30 cellular contexts compared by ENCODE assay signal in the genomic region with DNA sequence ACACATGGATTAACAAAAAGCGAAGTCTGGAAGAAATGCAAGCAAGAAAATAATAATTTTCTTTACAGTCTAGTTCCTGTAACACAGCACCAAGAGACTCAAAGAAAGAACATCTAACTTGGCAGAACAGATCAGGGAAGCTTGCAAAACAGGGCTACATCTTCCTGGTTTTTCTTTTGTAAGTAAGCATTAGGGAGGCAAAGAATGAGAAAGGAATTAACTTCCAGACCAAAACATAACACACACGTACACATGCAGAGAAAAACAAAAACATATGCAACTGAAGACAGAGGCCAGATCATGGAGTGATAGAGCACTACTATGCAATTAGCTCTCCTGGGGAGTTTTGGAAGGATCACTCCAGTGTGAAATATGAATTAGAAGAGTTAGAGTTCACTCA.
DNase-seq lines count a peak whose midpoint lies in the region; ATAC-seq, FAIRE-seq and TF ChIP-seq lines count a peak whose summit lies in the region.
"Had no signal": no experiment of that assay in that cellular context is flagged by ENCODE, and none has a peak within 500 bp of the region (broad histone marks: within the 10 kb centered on the region; RNA-seq: fewer than 3 reads in every experiment).

No MANE protein-coding gene starts in this region.

- H2AK9ac ChIP-seq in IMR-90 (replicated peaks; ENCODE audit: low read depth, low read length, poor library complexity): no peak overlapping the region

- no peaks in the 10 kb centered on the region for H3K79me2 ChIP-seq in keratinocyte (ENCODE audit: control insufficient read depth, insufficient read depth, low read length)

- H3K9me3 ChIP-seq in IMR-90 (ENCODE audit: control insufficient read depth, insufficient read depth, low read length) (no peaks in the 10 kb centered on the region), keratinocyte (ENCODE audit: control insufficient read depth, low read depth, low read length) (no peaks in the 10 kb centered on the region)
- H3K9me3 ChIP-seq: colonic mucosa, lower lobe of right lung, thyroid gland had no signal

- no peak overlapping the region for H2BK20ac ChIP-seq in IMR-90 (ENCODE audit: low read depth, low read length)

- dilution Hi-C loops in IMR-90 (cut with HindIII; ENCODE audit: low sequenced_read_pairs, unreplicated experiment) (no loop called here), keratinocyte (cut with MboI; ENCODE audit: extremely low pct_ligation_motif_present, low sequenced_read_pairs) (no loop called here)

- no CpG with 5 or more reads among the region's 2 CpGs for WGBS in IMR-90 (ENCODE audit: extremely low coverage in 2 of 2, insufficient read length in 1 of 2), 2 experiments

- H3K4me1 ChIP-seq in IMR-90 (ENCODE audit: control insufficient read depth, insufficient read depth, low read length) (no peaks in the 10 kb centered on the region), keratinocyte (ENCODE audit: control insufficient read depth, extremely low read depth, insufficient read depth, low read length) (no peaks in the 10 kb centered on the region)
- H3K4me1 ChIP-seq: colonic mucosa, lower lobe of right lung, thyroid gland had no signal

- H3K4me3 ChIP-seq in AG04449 (ENCODE audit: low read depth, low read length): no peak overlapping the region
- no peak overlapping the region for H3K4me3 ChIP-seq in IMR-90 (ENCODE audit: insufficient read depth, low read depth, low read length)
- no peak overlapping the region for H3K4me3 ChIP-seq in cardiac fibroblast (replicated peaks in 1 of 2; ENCODE audit: low read depth in 2 of 2, low read length in 2 of 2)
- no peak overlapping the region for H3K4me3 ChIP-seq in keratinocyte (ENCODE audit: control insufficient read depth in 2 of 3, extremely low read depth in 1 of 3, insufficient read depth in 2 of 3, low read depth in 1 of 3, low read length in 3 of 3)
- H3K4me3 ChIP-seq: colonic mucosa, lower lobe of right lung, thyroid gland had no signal

- H3K27ac ChIP-seq in IMR-90 (ENCODE audit: insufficient read depth, low read length): no peak overlapping the region
- no peak overlapping the region for H3K27ac ChIP-seq in keratinocyte (ENCODE audit: control insufficient read depth, insufficient read depth, low read length)
- H3K27ac ChIP-seq: brain microvascular endothelial cell, colonic mucosa, HL-60, lower lobe of right lung, thyroid gland had no signal

- no peaks in the 10 kb centered on the region for H4K20me1 ChIP-seq in IMR-90 (ENCODE audit: insufficient read depth, low read length)
- H4K20me1 ChIP-seq in keratinocyte (ENCODE audit: control insufficient read depth, extremely low read depth, insufficient read depth, low read length): no peaks in the 10 kb centered on the region

- H2BK5ac ChIP-seq in IMR-90 (ENCODE audit: low read depth, low read length, poor library complexity, severe bottlenecking): peak overlapping the region; percentile 24

- DNase-seq in AG04449 (ENCODE audit: low read depth, low spot score) (peak; percentile 23), IMR-90 (peak; percentile 4), cardiac fibroblast (ENCODE audit: low read depth in 2 of 2) (peak; percentile 13 to 26), keratinocyte (ENCODE audit: low read depth, low spot score) (no peak), NCI-H446 treated with DMSO at 0.1 percent for 48 hours (lab: John Stamatoyannopoulos, UW) (no peak), dedifferentiated amniotic fluid mesenchymal stem cell (ENCODE audit: extremely low spot score) (no peak), NCI-H1930 (lab: John Stamatoyannopoulos, UW) (no peak)
- DNase-seq: 8988T; activated CD4-positive, CD25-positive, alpha-beta regulatory T cell; activated CD8-positive, alpha-beta T cell treated with anti-CD3 and anti-CD28 coated beads for 36 hours; activated effector memory CD4-positive, alpha-beta T cell treated with anti-CD3 and anti-CD28 coated beads, Interleukin-2, amount 50 U/mL, for 16 hours; activated T-cell treated with anti-CD3 and anti-CD28 coated beads for 4 hours; brain microvascular endothelial cell; C1 segment of cervical spinal cord; Calu3; colonic mucosa; EL; hippocampal formation; islet precursor cell; lower lobe of right lung; MM.1S; NCI-H1436; NCI-H524 treated with DMSO at 0.1 percent for 48 hours; RPMI8226; stimulated activated CD4-positive, alpha-beta T cell treated with anti-CD3 and anti-CD28 coated beads, Interleukin-12 subunit alpha, Interleukin-12 subunit beta, amount 100 ng/mL, for 4 hours; T-helper 9 cell; thyroid gland had no signal

- H3K27me3 ChIP-seq in IMR-90 (ENCODE audit: control insufficient read depth, insufficient read depth, low read length) (no peaks in the 10 kb centered on the region), keratinocyte (ENCODE audit: control insufficient read depth, extremely low read depth, insufficient read depth, low read length) (no peaks in the 10 kb centered on the region)
- H3K27me3 ChIP-seq: brain microvascular endothelial cell, colonic mucosa, thyroid gland had no signal

- no peak for TF ChIP-seq POLR2A in IMR-90 (IDR thresholded peaks at IDR 0.05; ENCODE audit: low read depth, low read length)

- H2AK5ac ChIP-seq in IMR-90 (ENCODE audit: low read depth, low read length): no peak overlapping the region

- POLR2A ChIA-PET in AG04449 (lab: Yijun Ruan, JAX) (no interaction called here), IMR-90 (lab: Charles Lee; ENCODE audit: unreplicated experiment) (no interaction called here)

- intact Hi-C loops in IMR-90 (cut with micrococcal nuclease): no loop called here

- H3K4ac ChIP-seq in IMR-90 (ENCODE audit: low read depth, low read length): no peak overlapping the region

- BruUV-seq in IMR-90 (replicated peaks; lab: Mats Ljungman, UMichigan): no TSS peak

- peaks cover 8 to 10% of the 10 kb centered on the region in 2 experiments; a peak in 3 of 4 replicates for H3K79me1 ChIP-seq in IMR-90 (ENCODE audit: low read depth in 1 of 2, low read length in 2 of 2)

- no peak overlapping the region for H2AFZ ChIP-seq in IMR-90 (replicated peaks; ENCODE audit: low read length, poor library complexity)
- peak overlapping the region; percentile 46 for H2AFZ ChIP-seq in keratinocyte (ENCODE audit: control insufficient read depth, low read length)

- in situ Hi-C loops in IMR-90 (cut with MboI; ENCODE audit: low sequenced_read_pairs): no loop called here

- no peak overlapping the region for H4K5ac ChIP-seq in IMR-90 (ENCODE audit: low read depth, low read length)

- no peak overlapping the region; the same call in 1 of the 2 replicates for H2BK120ac ChIP-seq in IMR-90 (ENCODE audit: low read depth, low read length)

- no peak overlapping the region for H3K56ac ChIP-seq in IMR-90 (ENCODE audit: extremely low read depth, insufficient read depth, low read length)

- H3K18ac ChIP-seq in IMR-90 (ENCODE audit: low read depth, low read length): peak overlapping the region; percentile 29; the same call in 1 of the 2 replicates

- H3K9ac ChIP-seq in IMR-90 (ENCODE audit: low read depth, low read length): no peak overlapping the region
- H3K9ac ChIP-seq in keratinocyte (ENCODE audit: control insufficient read depth, extremely low read depth, insufficient read depth, low read length): no peak overlapping the region

- ATAC-seq in IMR-90 (ENCODE audit: low read depth) (peak; percentile 61), GM18858 (IDR thresholded peaks at IDR 0.05; ENCODE audit: unreplicated experiment) (no peak)
- ATAC-seq: activated CD8-positive, alpha-beta T cell treated with anti-CD3 and anti-CD28 coated beads for 36 hours; lower lobe of right lung had no signal

- no peak overlapping the region for H3K23ac ChIP-seq in IMR-90 (ENCODE audit: low read depth, low read length)

- CTCF ChIA-PET in AG04449 (lab: Yijun Ruan, JAX) (interaction anchor here (1.2 kb wide), 1 partner anchor 292 kb away, joined by 3 read pairs; no protein-coding TSS in a partner anchor), IMR-90 (lab: Yijun Ruan, JAX) (interaction anchor here (1.1 kb wide), 1 partner anchor 18 kb away, joined by 3 read pairs; no protein-coding TSS in a partner anchor)

- H3K36me3 ChIP-seq in IMR-90 (ENCODE audit: control insufficient read depth, insufficient read depth, low read length): no peaks in the 10 kb centered on the region
- H3K36me3 ChIP-seq in keratinocyte (ENCODE audit: control insufficient read depth in 2 of 2, extremely low read depth in 1 of 2, insufficient read depth in 2 of 2, low read length in 2 of 2): no peaks in the 10 kb centered on the region
- H3K36me3 ChIP-seq: brain microvascular endothelial cell, colonic mucosa, lower lobe of right lung, thyroid gland had no signal

- H4K8ac ChIP-seq in IMR-90 (ENCODE audit: low read depth in 2 of 2, low read length in 2 of 2): no peak overlapping the region; a peak in 1 of 4 replicates

- H2BK15ac ChIP-seq in IMR-90 (ENCODE audit: low read depth, low read length): no peak overlapping the region

- H3K9me1 ChIP-seq in IMR-90 (ENCODE audit: insufficient read depth, low read length) (0 out of 2 replicates have a peak, but pooled peaks cover 3% of the 10 kb centered on the region), keratinocyte (ENCODE audit: control insufficient read depth, extremely low read depth, insufficient read depth, low read length) (no peaks in the 10 kb centered on the region)

- no peak for FAIRE-seq in keratinocyte (lab: Jason Lieb, UNC)
- FAIRE-seq: frontal cortex had no signal

- H3K4me2 ChIP-seq in IMR-90 (ENCODE audit: low read depth, low read length): peak overlapping the region; percentile 87
- H3K4me2 ChIP-seq in keratinocyte (ENCODE audit: control insufficient read depth, extremely low read depth, insufficient read depth, low read depth, low read length): no peak overlapping the region

- no peak for TF ChIP-seq RAD21 in IMR-90 (IDR thresholded peaks at IDR 0.05; ENCODE audit: low read length)

- H4K91ac ChIP-seq in IMR-90 (ENCODE audit: insufficient read depth, low read depth, low read length): no peak overlapping the region

- H3K14ac ChIP-seq in IMR-90 (replicated peaks; ENCODE audit: low read depth, low read length): peak overlapping the region; percentile 10

- TF ChIP-seq CTCF in AG04449 (IDR thresholded peaks at IDR 0.05; ENCODE audit: insufficient read depth, low read length, missing control alignments) (no peak), IMR-90 (conservative IDR thresholded peaks at IDR 0.05; ENCODE audit: low read depth, low read length) (no peak), cardiac fibroblast (IDR thresholded peaks at IDR 0.05; ENCODE audit: low read depth, low read length) (no peak), keratinocyte (optimal IDR thresholded peaks at IDR 0.05 in 1 of 3, IDR thresholded peaks at IDR 0.05 in 1 of 3, conservative IDR thresholded peaks at IDR 0.05 in 1 of 3; ENCODE audit: extremely low read depth in 1 of 3, insufficient read depth in 2 of 3, low read length in 3 of 3) (no peak)

Comparison
In these comparisons a context has a peak if more than half of its experiments do, and no peak if none do; other contexts are left out.
1. DNase-seq: peak in AG04449 (single experiment), IMR-90 (single experiment) and cardiac fibroblast (2 of 2); none in keratinocyte (single experiment), NCI-H446 treated with DMSO at 0.1 percent for 48 hours (single experiment), dedifferentiated amniotic fluid mesenchymal stem cell (single experiment) and NCI-H1930 (0 of 2).